In genomic region chr18:32881009-32881408, GRCh38 we compare ENCODE assay signal across 30 cellular contexts.
DNase-seq lines count a peak whose midpoint lies in the region; ATAC-seq, FAIRE-seq and TF ChIP-seq lines count a peak whose summit lies in the region.
"Had no signal": no experiment of that assay in that cellular context is flagged by ENCODE, and none has a peak within 500 bp of the region (broad histone marks: within the 10 kb centered on the region; RNA-seq: fewer than 3 reads in every experiment).

No MANE protein-coding gene starts in this region.

- no peak for FAIRE-seq in urothelium cell line (lab: Jason Lieb, UNC)
- FAIRE-seq: astrocyte had no signal

- peaks cover 5% of the 10 kb centered on the region; the same call in 1 of the 2 replicates for H3K9me3 ChIP-seq in OCI-LY3 (ENCODE audit: insufficient read depth, low read length)
- H3K9me3 ChIP-seq: colonic mucosa, testis had no signal

- H3K4me3 Mint-ChIP-seq in stimulated activated naive B cell treated with anti-CD40 and anti-IgM and Interleukin-4, amounts not matched to agents 10 μg/mL and 1 μg/mL and 100 μg/mL, for 72 hours: peak overlapping the region; percentile 44 to 46
- H3K4me3 Mint-ChIP-seq: activated CD4-positive, alpha-beta memory T cell treated with anti-CD3 and anti-CD28 coated beads, Interleukin-2, amount 10 ng/mL, durations not matched to agents 7 days and 5 days; activated naive CD8-positive, alpha-beta T cell treated with anti-CD3 and anti-CD28 coated beads, Interleukin-2, amount 50 U/mL, for 24 hours; CD14-positive monocyte; nephron had no signal

- TF ChIP-seq CTCF in OCI-LY3 (IDR thresholded peaks at IDR 0.05; ENCODE audit: low read depth, low read length): 0 out of 2 replicates have a peak, but pooled peaks have one; percentile 3

- peaks cover 79% of the 10 kb centered on the region for H3K4me1 ChIP-seq in OCI-LY3 (ENCODE audit: low read length)
- H3K4me1 ChIP-seq: colonic mucosa, parathyroid adenoma, testis had no signal

- H3K79me2 ChIP-seq in OCI-LY3 (ENCODE audit: low read length): no peaks in the 10 kb centered on the region
- H3K79me2 ChIP-seq: parathyroid adenoma had no signal

- H2AFZ ChIP-seq in OCI-LY3 (ENCODE audit: low read depth, low read length): peak overlapping the region; percentile 49; the same call in 1 of the 2 replicates
- H2AFZ ChIP-seq: parathyroid adenoma, PC-9 had no signal

- H3K27me3 ChIP-seq in OCI-LY3 (ENCODE audit: low read depth, low read length): no peaks in the 10 kb centered on the region
- H3K27me3 ChIP-seq: colonic mucosa, testis had no signal

- H3K27ac ChIP-seq in OCI-LY3 (ENCODE audit: low read length): peak overlapping the region; percentile 40
- H3K27ac ChIP-seq: colonic mucosa, parathyroid adenoma, PC-9, skin epidermis, testis had no signal

- peaks cover 9% of the 10 kb centered on the region for H3K36me3 ChIP-seq in OCI-LY3 (replicated peaks; ENCODE audit: low read depth, low read length)
- H3K36me3 ChIP-seq: colonic mucosa had no signal

- H3K36me3 Mint-ChIP-seq in stimulated activated naive B cell treated with anti-CD40 and anti-IgM and Interleukin-4, amounts not matched to agents 10 μg/mL and 1 μg/mL and 100 μg/mL, for 72 hours: peaks cover 0 to 3% of the 10 kb centered on the region in 2 donors
- H3K36me3 Mint-ChIP-seq: CD14-positive monocyte had no signal

- H4K20me1 ChIP-seq in OCI-LY3 (ENCODE audit: insufficient read depth, low read length): no peaks in the 10 kb centered on the region

- H3K27ac Mint-ChIP-seq in stimulated activated naive B cell treated with anti-CD40 and anti-IgM and Interleukin-4, amounts not matched to agents 10 μg/mL and 1 μg/mL and 100 μg/mL, for 72 hours: peak overlapping the region; percentile 79
- H3K27ac Mint-ChIP-seq: activated CD4-positive, alpha-beta memory T cell treated with anti-CD3 and anti-CD28 coated beads, Interleukin-2, amount 10 ng/mL, durations not matched to agents 7 days and 5 days; activated naive CD8-positive, alpha-beta T cell treated with anti-CD3 and anti-CD28 coated beads, Interleukin-2, amount 50 U/mL, for 24 hours; CD14-positive monocyte; nephron had no signal

- H3K27me3 Mint-ChIP-seq in stimulated activated naive B cell treated with anti-CD40 and anti-IgM and Interleukin-4, amounts not matched to agents 10 μg/mL and 1 μg/mL and 100 μg/mL, for 72 hours: no peaks in the 10 kb centered on the region
- H3K27me3 Mint-ChIP-seq: activated CD4-positive, alpha-beta memory T cell treated with anti-CD3 and anti-CD28 coated beads, Interleukin-2, amount 10 ng/mL, durations not matched to agents 7 days and 5 days; activated naive CD8-positive, alpha-beta T cell treated with anti-CD3 and anti-CD28 coated beads, Interleukin-2, amount 50 U/mL, for 24 hours had no signal

- peak overlapping the region; percentile 66 for H3K4me2 ChIP-seq in OCI-LY3 (ENCODE audit: low read length)
- H3K4me2 ChIP-seq: PC-9 had no signal

- H3K9ac ChIP-seq in OCI-LY3 (ENCODE audit: low read length): no peak overlapping the region; the same call in 1 of the 2 replicates
- H3K9ac ChIP-seq: parathyroid adenoma had no signal

- H3K9me3 Mint-ChIP-seq in stimulated activated naive B cell treated with anti-CD40 and anti-IgM and Interleukin-4, amounts not matched to agents 10 μg/mL and 1 μg/mL and 100 μg/mL, for 72 hours: peaks cover 0 to 3% of the 10 kb centered on the region in 2 donors
- H3K9me3 Mint-ChIP-seq: nephron had no signal

- peak overlapping the region; percentile 38; the same call in 1 of the 2 replicates for H3K4me3 ChIP-seq in OCI-LY3 (ENCODE audit: low read length)
- H3K4me3 ChIP-seq: colonic mucosa, lung, PC-9, skin epidermis, testis had no signal

- peaks cover 57 to 91% of the 10 kb centered on the region in 2 donors for H3K4me1 Mint-ChIP-seq in stimulated activated naive B cell treated with anti-CD40 and anti-IgM and Interleukin-4, amounts not matched to agents 10 μg/mL and 1 μg/mL and 100 μg/mL, for 72 hours
- H3K4me1 Mint-ChIP-seq: activated CD4-positive, alpha-beta memory T cell treated with anti-CD3 and anti-CD28 coated beads, Interleukin-2, amount 10 ng/mL, durations not matched to agents 7 days and 5 days; CD14-positive monocyte had no signal

- peak; percentile 50 for DNase-seq in NCI-H146 (lab: John Stamatoyannopoulos, UW)
- DNase-seq in NCI-H146 treated with DMSO at 0.1 percent for 48 hours (lab: John Stamatoyannopoulos, UW; ENCODE audit: unreplicated experiment): no peak
- peak; percentile 82 for DNase-seq in NCI-H345 treated with DMSO at 0.1 percent for 48 hours (lab: John Stamatoyannopoulos, UW; ENCODE audit: unreplicated experiment)
- DNase-seq in stimulated activated naive B cell treated with anti-CD40 and anti-IgM and Interleukin-4, amounts not matched to agents 10 μg/mL and 1 μg/mL and 100 μg/mL, for 72 hours: peak; percentile 38
- DNase-seq in medulla oblongata (ENCODE audit: extremely low spot score): no peak
- DNase-seq in NCI-H2196 (lab: John Stamatoyannopoulos, UW; ENCODE audit: unreplicated experiment): no peak
- DNase-seq in urothelium cell line (ENCODE audit: low spot score): no peak
- DNase-seq: activated CD4-positive, alpha-beta memory T cell treated with anti-CD3 and anti-CD28 coated beads, Interleukin-2, amount 10 ng/mL, durations not matched to agents 7 days and 5 days; activated CD4-positive, alpha-beta T cell treated with anti-CD3 and anti-CD28 coated beads for 1 hour; activated CD8-positive, alpha-beta memory T cell treated with anti-CD3 and anti-CD28 coated beads, Interleukin-2, amount 50 U/mL, for 4 hours; activated naive CD4-positive, alpha-beta T cell; activated naive CD8-positive, alpha-beta T cell treated with anti-CD3 and anti-CD28 coated beads, Interleukin-2, amount 50 U/mL, for 24 hours; colonic mucosa; effector CD4-positive, alpha-beta T cell; hypothalamus; KBM-7; left cardiac atrium; NCI-H1436 treated with DMSO at 0.1 percent for 48 hours; PC-9; Right ventricle myocardium superior; stimulated activated naive CD4-positive, alpha-beta T cell treated with Interleukin-2 at 50 U/mL for 16 hours; T-helper 2 cell; testis had no signal

- peak; percentile 58 to 68 for ATAC-seq in stimulated activated naive B cell treated with anti-CD40 and anti-IgM and Interleukin-4, amounts not matched to agents 10 μg/mL and 1 μg/mL and 100 μg/mL, for 72 hours (replicated peaks)
- ATAC-seq: activated naive CD8-positive, alpha-beta T cell treated with anti-CD3 and anti-CD28 coated beads, Interleukin-2, amount 50 U/mL, for 24 hours; left cardiac atrium had no signal

Comparison
In these comparisons a context has a peak if more than half of its experiments do, and no peak if none do; other contexts are left out.
1. DNase-seq: peak in NCI-H146 (single experiment), NCI-H345 treated with DMSO at 0.1 percent for 48 hours (single experiment) and stimulated activated naive B cell treated with anti-CD40 and anti-IgM and Interleukin-4, amounts not matched to agents 10 μg/mL and 1 μg/mL and 100 μg/mL, for 72 hours (single experiment); none in NCI-H146 treated with DMSO at 0.1 percent for 48 hours (single experiment), medulla oblongata (single experiment), NCI-H2196 (single experiment) and urothelium cell line (single experiment).